ENCODE assay signal across 8 cellular contexts in genomic region chr21:36135391-36136094, GRCh38. TPM values are rescaled to one million over a fixed set of nuclear protein-coding genes. Genes with fewer than 3 reads are reported as not detected.
DNase-seq lines count a peak whose midpoint lies in the region; ATAC-seq and TF ChIP-seq lines count a peak whose summit lies in the region.

No MANE protein-coding gene starts in this region.

- H3K4me2 ChIP-seq in IMR-90 (ENCODE audit: low read depth, low read length), result peak overlapping the region; percentile 86

- peak overlapping the region; percentile 89 for H3K56ac ChIP-seq in IMR-90 (ENCODE audit: extremely low read depth, insufficient read depth, low read length)

- H3K14ac ChIP-seq in IMR-90 (replicated peaks; ENCODE audit: low read depth, low read length), result peak overlapping the region; percentile 43; the same call in 1 of the 2 replicates

- WGBS in IMR-90 (ENCODE audit: extremely low coverage in 2 of 2, insufficient read length in 1 of 2), 2 experiments, result 0% methylated on average over 44 of the region's 60 CpGs; no CpG with 5 or more reads in 1 of the 2 experiments
- 0% methylated on average over 3 to 16 of the region's 60 CpGs for WGBS in gastroesophageal sphincter (ENCODE audit: low coverage in 1 of 2), 2 donors
- 0 to 1% methylated on average over 15 to 52 of the region's 60 CpGs for WGBS in transverse colon (ENCODE audit: low coverage in 1 of 2), 2 donors

- H3K9me3 Mint-ChIP-seq in activated naive CD4-positive, alpha-beta T cell treated with anti-CD3 and anti-CD28 coated beads, Interleukin-2, amount 50 U/mL, for 24 hours, result no peaks in the 10 kb centered on the region
- no peaks in the 10 kb centered on the region for H3K9me3 Mint-ChIP-seq in neural crest cell

- peak overlapping the region; percentile 8; the same call in 1 of the 2 replicates for H4K5ac ChIP-seq in IMR-90 (ENCODE audit: low read depth, low read length)

- peak overlapping the region; percentile 76 for H3K27ac ChIP-seq in IMR-90 (ENCODE audit: insufficient read depth, low read length)
- H3K27ac ChIP-seq in SJCRH30, result peak overlapping the region; percentile 55
- H3K27ac ChIP-seq in gastroesophageal sphincter, result peak overlapping the region; percentile 35 to 97 (median 94)
- peak overlapping the region; percentile 87 to 94 (median 90) for H3K27ac ChIP-seq in transverse colon

- H4K8ac ChIP-seq in IMR-90 (ENCODE audit: low read depth in 2 of 2, low read length in 2 of 2), result peak overlapping the region; percentile 2 to 61; a peak in 2 of 4 replicates

- peak overlapping the region; percentile 59 for H3K9ac ChIP-seq in IMR-90 (ENCODE audit: low read depth, low read length)

- peak overlapping the region; percentile 72 for H2BK120ac ChIP-seq in IMR-90 (ENCODE audit: low read depth, low read length)

- POLR2A ChIA-PET in IMR-90 (lab: Charles Lee; ENCODE audit: unreplicated experiment), result interaction anchor here (0.6 to 1.1 kb wide), 3 partner anchors 21 to 75 kb away, joined by 3 to 4 read pairs (median 3); partner anchors contain the start of gene SETD4

- H2BK20ac ChIP-seq in IMR-90 (ENCODE audit: low read depth, low read length), result no peak overlapping the region

- H3K4me1 ChIP-seq in IMR-90 (ENCODE audit: control insufficient read depth, insufficient read depth, low read length), result peaks cover 9% of the 10 kb centered on the region
- peaks cover 5% of the 10 kb centered on the region; the same call in 1 of the 2 replicates for H3K4me1 ChIP-seq in SJCRH30
- H3K4me1 ChIP-seq in gastroesophageal sphincter, result peaks cover 0 to 32% (median 4%) of the 10 kb centered on the region in 3 donors
- peaks cover 0 to 33% (median 23%) of the 10 kb centered on the region in 4 donors for H3K4me1 ChIP-seq in transverse colon

- H2AK5ac ChIP-seq in IMR-90 (ENCODE audit: low read depth, low read length), result peak overlapping the region; percentile 28; the same call in 1 of the 2 replicates

- peak overlapping the region; percentile 80 for H2AK9ac ChIP-seq in IMR-90 (replicated peaks; ENCODE audit: low read depth, low read length, poor library complexity)

- H2BK5ac ChIP-seq in IMR-90 (ENCODE audit: low read depth, low read length, poor library complexity, severe bottlenecking), result peak overlapping the region; percentile 66

- no TSS peak for BruUV-seq in IMR-90 (replicated peaks; lab: Mats Ljungman, UMichigan)

- peak overlapping the region; percentile 88 for H2AFZ ChIP-seq in IMR-90 (replicated peaks; ENCODE audit: low read length, poor library complexity)

- H3K36me3 ChIP-seq in IMR-90 (ENCODE audit: control insufficient read depth, insufficient read depth, low read length) (no peaks in the 10 kb centered on the region), SJCRH30 (0 out of 2 replicates have a peak, but pooled peaks cover 2% of the 10 kb centered on the region), gastroesophageal sphincter (peaks cover 0 to 21% of the 10 kb centered on the region in 2 donors), transverse colon (no peaks in the 10 kb centered on the region)

- no peaks in the 10 kb centered on the region for H4K20me1 ChIP-seq in IMR-90 (ENCODE audit: insufficient read depth, low read length)

- H3K4me3 Mint-ChIP-seq in activated naive CD4-positive, alpha-beta T cell treated with anti-CD3 and anti-CD28 coated beads, Interleukin-2, amount 50 U/mL, for 24 hours, result peak overlapping the region; percentile 93
- H3K4me3 Mint-ChIP-seq in neural crest cell, result peak overlapping the region; percentile 94

- H3K18ac ChIP-seq in IMR-90 (ENCODE audit: low read depth, low read length), result peak overlapping the region; percentile 60; the same call in 1 of the 2 replicates

- no peak for TF ChIP-seq EP300 in gastroesophageal sphincter (IDR thresholded peaks at IDR 0.05)
- TF ChIP-seq EP300 in transverse colon (IDR thresholded peaks at IDR 0.05; ENCODE audit: low read depth), result no peak

- TF ChIP-seq POLR2A in IMR-90 (IDR thresholded peaks at IDR 0.05; ENCODE audit: low read depth, low read length) (no peak), gastroesophageal sphincter (IDR thresholded peaks at IDR 0.05) (peak; percentile 82 to 84), transverse colon (IDR thresholded peaks at IDR 0.05) (peak; percentile 67)

- H2BK15ac ChIP-seq in IMR-90 (ENCODE audit: low read depth, low read length), result peak overlapping the region; percentile 9; the same call in 1 of the 3 replicates

- peak overlapping the region; percentile 66; the same call in 1 of the 2 replicates for H4K91ac ChIP-seq in IMR-90 (ENCODE audit: insufficient read depth, low read depth, low read length)

- dilution Hi-C loops in IMR-90 (cut with HindIII; ENCODE audit: low sequenced_read_pairs, unreplicated experiment), result no loop called here

- H3K9me3 ChIP-seq in IMR-90 (ENCODE audit: control insufficient read depth, insufficient read depth, low read length) (no peaks in the 10 kb centered on the region), SJCRH30 (replicated peaks) (no peaks in the 10 kb centered on the region), gastroesophageal sphincter (no peaks in the 10 kb centered on the region), transverse colon (no peaks in the 10 kb centered on the region)

- DNase-seq in DMS79 (lab: John Stamatoyannopoulos, UW) (peak; percentile 58), IMR-90 (peak; percentile 83), SJCRH30 (peak; percentile 83 to 89), neural crest cell (ENCODE audit: low read depth, low spot score) (peak; percentile 61), transverse colon (peak; percentile 62)

- TF ChIP-seq CTCF in IMR-90 (conservative IDR thresholded peaks at IDR 0.05; ENCODE audit: low read depth, low read length) (no peak), gastroesophageal sphincter (IDR thresholded peaks at IDR 0.05) (no peak), neural crest cell (conservative IDR thresholded peaks at IDR 0.05) (no peak), transverse colon (IDR thresholded peaks at IDR 0.05) (no peak)

- H3K27me3 Mint-ChIP-seq in activated naive CD4-positive, alpha-beta T cell treated with anti-CD3 and anti-CD28 coated beads, Interleukin-2, amount 50 U/mL, for 24 hours, result no peaks in the 10 kb centered on the region
- peaks cover 69% of the 10 kb centered on the region for H3K27me3 Mint-ChIP-seq in neural crest cell (ENCODE audit: low read depth)

- H3K27me3 ChIP-seq in IMR-90 (ENCODE audit: control insufficient read depth, insufficient read depth, low read length) (no peaks in the 10 kb centered on the region), SJCRH30 (no peaks in the 10 kb centered on the region), gastroesophageal sphincter (no peaks in the 10 kb centered on the region), transverse colon (no peaks in the 10 kb centered on the region)

- in situ Hi-C loops in IMR-90 (cut with MboI; ENCODE audit: low sequenced_read_pairs) (no loop called here), transverse colon (cut with MboI; ENCODE audit: low pct_ligation_motif_present in 1 of 4, low pct_unique_long_range_greater_than_20kb in 1 of 4, low sequenced_read_pairs in 3 of 4) (loop anchor here in 2 of 4 donors (25.0 kb wide), 1 partner anchor 202 kb away; no protein-coding TSS in a partner anchor)

- intact Hi-C loops in IMR-90 (cut with micrococcal nuclease), result no loop called here
- intact Hi-C loops in transverse colon (cut with DNase I; ENCODE audit: low total_unique reads), result no loop called here

- peaks cover 4 to 35% of the 10 kb centered on the region in 2 experiments; a peak in 2 of 4 replicates for H3K79me1 ChIP-seq in IMR-90 (ENCODE audit: low read depth in 1 of 2, low read length in 2 of 2)

- peak overlapping the region; percentile 69 for H3K23ac ChIP-seq in IMR-90 (ENCODE audit: low read depth, low read length)

- CTCF ChIA-PET in IMR-90 (lab: Yijun Ruan, JAX), result no interaction called here

- H3K27ac Mint-ChIP-seq in activated naive CD4-positive, alpha-beta T cell treated with anti-CD3 and anti-CD28 coated beads, Interleukin-2, amount 50 U/mL, for 24 hours, result peak overlapping the region; percentile 79
- H3K27ac Mint-ChIP-seq in neural crest cell (ENCODE audit: unreplicated experiment), result peak overlapping the region; percentile 2

- ATAC-seq in IMR-90 (ENCODE audit: low read depth) (peak; percentile 85), gastroesophageal sphincter (peak; percentile 92), GM19467 (IDR thresholded peaks at IDR 0.05; ENCODE audit: unreplicated experiment) (no peak)

- TF ChIP-seq RAD21 in IMR-90 (IDR thresholded peaks at IDR 0.05; ENCODE audit: low read length), result no peak

- H3K4me3 ChIP-seq in IMR-90 (ENCODE audit: insufficient read depth, low read depth, low read length), result peak overlapping the region; percentile 64
- peak overlapping the region; percentile 65 for H3K4me3 ChIP-seq in SJCRH30
- peak overlapping the region; percentile 34 to 87 for H3K4me3 ChIP-seq in gastroesophageal sphincter
- peak overlapping the region; percentile 38 to 73 (median 50) for H3K4me3 ChIP-seq in transverse colon

- H3K9me1 ChIP-seq in IMR-90 (ENCODE audit: insufficient read depth, low read length), result peaks cover 5% of the 10 kb centered on the region; the same call in 1 of the 2 replicates

- peak overlapping the region; percentile 87 for H3K4ac ChIP-seq in IMR-90 (ENCODE audit: low read depth, low read length)

- H3K4me1 Mint-ChIP-seq in activated naive CD4-positive, alpha-beta T cell treated with anti-CD3 and anti-CD28 coated beads, Interleukin-2, amount 50 U/mL, for 24 hours, result peaks cover 21% of the 10 kb centered on the region
- peaks cover 20% of the 10 kb centered on the region for H3K4me1 Mint-ChIP-seq in neural crest cell

- no peaks in the 10 kb centered on the region for H3K36me3 Mint-ChIP-seq in activated naive CD4-positive, alpha-beta T cell treated with anti-CD3 and anti-CD28 coated beads, Interleukin-2, amount 50 U/mL, for 24 hours
- H3K36me3 Mint-ChIP-seq in neural crest cell (ENCODE audit: low read depth), result no peaks in the 10 kb centered on the region

TF ChIP-seq in IMR-90, 13 proteins besides CTCF, POLR2A, EP300 and RAD21 (continues in another document):
- 0 out of 2 replicates have a peak, but pooled peaks have one; percentile 2 for TF ChIP-seq MXI1 (IDR thresholded peaks at IDR 0.05; ENCODE audit: borderline replicate concordance, low read depth, low read length)

RNA-seq across cellular contexts. Expression of gene CBR3, which starts 0.7 kb away (rescaled TPM):
- 12.8 and 13.4 TPM in 2 replicates for total RNA-seq in IMR-90 (2012; rRNA removed)
- polyA plus RNA-seq in IMR-90 (2012; rRNA removed), result 15.4 and 18.7 TPM in 2 replicates
- 12.7 and 18.1 TPM in 2 replicates for polyA plus RNA-seq in IMR-90 (2012; cell fraction: cytosol; rRNA removed)
- 5.1 and 8.9 TPM in 2 replicates for polyA plus RNA-seq in IMR-90 (2012; cell fraction: nucleus; rRNA removed; ENCODE audit: low replicate concordance)
- 2.2 and 2.4 TPM in 2 replicates for total RNA-seq in SJCRH30 (2014; rRNA removed; shearing (Covaris generic))
- total RNA-seq in gastroesophageal sphincter, result 10 to 100 TPM in 3 of 4 donors, 1 to 10 TPM in 1; 9.6 to 20.9 (median 14.0) TPM
- total RNA-seq in neural crest cell, result 2.1 and 2.8 TPM in 2 replicates
- total RNA-seq in transverse colon, result 1 to 10 TPM in 2 of 4 donors, not detected in 2; 3.4 to 5.1 TPM

RNA-seq across cellular contexts. Expression of gene DOP1B, which starts 21.1 kb away (rescaled TPM):
- total RNA-seq in IMR-90 (2012; rRNA removed), result 7.5 and 8.8 TPM in 2 replicates
- polyA plus RNA-seq in IMR-90 (2012; rRNA removed), result 12.2 and 13.0 TPM in 2 replicates
- polyA plus RNA-seq in IMR-90 (2012; cell fraction: cytosol; rRNA removed), result 8.1 and 10.8 TPM in 2 replicates
- 12.9 and 16.4 TPM in 2 replicates for polyA plus RNA-seq in IMR-90 (2012; cell fraction: nucleus; rRNA removed; ENCODE audit: low replicate concordance)
- total RNA-seq in SJCRH30 (2014; rRNA removed; shearing (Covaris generic)), result 8.2 and 13.0 TPM in 2 replicates
- total RNA-seq in gastroesophageal sphincter, result 10 to 100 TPM in 2 of 4 donors, 1 to 10 TPM in 2; 7.2 to 12.0 (median 10.4) TPM
- total RNA-seq in neural crest cell, result 13.5 and 14.5 TPM in 2 replicates
- 10 to 100 TPM; 49.4 to 74.4 (median 61.0) TPM for total RNA-seq in transverse colon
